In the genomic region with DNA sequence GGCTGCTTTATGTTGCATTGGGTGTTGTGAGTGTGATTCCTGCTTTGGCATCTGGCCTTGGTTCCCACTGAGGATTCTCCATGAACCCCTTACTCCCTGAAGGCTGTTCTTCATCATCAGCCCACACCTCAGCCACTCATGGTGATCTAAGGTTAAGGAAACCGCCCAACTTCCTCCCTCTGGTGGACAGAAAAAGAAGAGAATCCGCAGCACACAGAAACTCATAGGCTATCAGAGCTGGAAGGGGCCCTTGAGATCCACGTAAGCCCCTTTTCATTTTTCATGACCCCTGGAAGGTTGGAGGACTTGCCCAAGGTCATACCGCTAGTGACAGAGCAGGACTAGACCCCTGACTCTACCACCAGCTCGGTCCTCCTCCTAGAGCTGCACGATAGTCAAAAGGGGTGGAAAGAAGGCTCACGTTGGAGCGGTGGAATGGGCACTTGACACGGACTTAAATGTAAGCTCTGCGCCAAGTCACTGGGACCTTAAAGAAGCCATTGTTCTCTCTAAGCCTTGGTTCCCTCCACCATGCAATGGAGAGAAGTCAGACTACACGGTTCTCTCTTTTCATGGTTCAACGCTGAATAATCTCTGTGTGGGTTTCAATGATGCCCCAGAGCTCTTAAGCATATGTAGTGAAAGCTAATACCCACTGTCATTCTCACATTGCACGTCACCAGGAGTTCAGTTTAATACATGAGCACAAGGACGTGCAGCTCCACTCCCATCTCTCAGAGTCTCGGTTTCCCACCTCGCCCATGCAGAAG, we compare ENCODE assay signal across 7 cellular contexts.
DNase-seq lines count a peak whose midpoint lies in the region; ATAC-seq, FAIRE-seq and TF ChIP-seq lines count a peak whose summit lies in the region.

No MANE protein-coding gene starts in this region.

- H3K36me3 ChIP-seq in upper lobe of right lung, result no peaks in the 10 kb centered on the region
- H3K36me3 ChIP-seq in testis (ENCODE audit: low read depth, missing control alignments), result no peaks in the 10 kb centered on the region

- intact Hi-C loops in upper lobe of right lung (cut with DNase I) (no loop called here), testis (cut with DNase I; ENCODE audit: low total_unique reads) (no loop called here)

- H3K9me3 ChIP-seq in upper lobe of right lung (no peaks in the 10 kb centered on the region), testis (no peaks in the 10 kb centered on the region)

- TF ChIP-seq CTCF in upper lobe of right lung (IDR thresholded peaks at IDR 0.05) (peak; percentile 30), testis (IDR thresholded peaks at IDR 0.05) (no peak)

- DNase-seq in GM12891 (ENCODE audit: insufficient read length, low spot score) (no peak), HT-29 (ENCODE audit: low spot score) (peak; percentile 64), germinal center (ENCODE audit: low spot score) (peak; percentile 42), upper lobe of right lung (no peak), testis (no peak), cerebellar nuclear complex (lab: John Stamatoyannopoulos, UW) (no peak)
- peak; percentile 46 to 50 for DNase-seq in activated CD4-positive, alpha-beta T cell treated with anti-CD3 and anti-CD28 coated beads for 4 hours

- peak; percentile 91 for FAIRE-seq in GM12891 (lab: Jason Lieb, UNC)

- 83 to 84% methylated on average over 15 to 16 of the region's 16 CpGs for WGBS in testis, 2 donors

- H3K27ac ChIP-seq in upper lobe of right lung (no peak overlapping the region), testis (no peak overlapping the region)

- TF ChIP-seq POLR2A in GM12891 (IDR thresholded peaks at IDR 0.05; ENCODE audit: low read depth, low read length) (no peak), testis (IDR thresholded peaks at IDR 0.05) (no peak)

- no peaks in the 10 kb centered on the region for H3K27me3 ChIP-seq in upper lobe of right lung
- no peaks in the 10 kb centered on the region for H3K27me3 ChIP-seq in testis

- peaks cover 19% of the 10 kb centered on the region for H3K4me1 ChIP-seq in upper lobe of right lung
- H3K4me1 ChIP-seq in testis, result peaks cover 16% of the 10 kb centered on the region

- ATAC-seq in upper lobe of right lung, result peak; percentile 47

- no peak overlapping the region for H3K4me3 ChIP-seq in upper lobe of right lung
- H3K4me3 ChIP-seq in testis, result no peak overlapping the region

TF ChIP-seq in GM12891, 5 proteins besides CTCF, POLR2A, EP300 and RAD21:
- TF ChIP-seq TAF1 (IDR thresholded peaks at IDR 0.05; ENCODE audit: low read depth, low read length), result no peak
- no peak for TF ChIP-seq POU2F2 (IDR thresholded peaks at IDR 0.05; ENCODE audit: low read depth, low read length)
- no peak; the same call in 1 of the 2 replicates for TF ChIP-seq SPI1 (IDR thresholded peaks at IDR 0.05; ENCODE audit: low read depth, low read length)
- TF ChIP-seq PAX5 (IDR thresholded peaks at IDR 0.05; ENCODE audit: insufficient read depth, low read length, severe bottlenecking), result no peak
- no peak for TF ChIP-seq POLR2AphosphoS5 (IDR thresholded peaks at IDR 0.05; ENCODE audit: low read depth, low read length)

Comparison
In these comparisons a context has a peak if more than half of its experiments do, and no peak if none do; other contexts are left out.
1. DNase-seq: peak in HT-29 (single experiment), activated CD4-positive, alpha-beta T cell treated with anti-CD3 and anti-CD28 coated beads for 4 hours (2 of 2) and germinal center (single experiment); none in GM12891 (single experiment), upper lobe of right lung (single experiment), testis (single experiment) and cerebellar nuclear complex (0 of 2).